Comparison of ENCODE assay signal across 14 cellular contexts in the genomic region with DNA sequence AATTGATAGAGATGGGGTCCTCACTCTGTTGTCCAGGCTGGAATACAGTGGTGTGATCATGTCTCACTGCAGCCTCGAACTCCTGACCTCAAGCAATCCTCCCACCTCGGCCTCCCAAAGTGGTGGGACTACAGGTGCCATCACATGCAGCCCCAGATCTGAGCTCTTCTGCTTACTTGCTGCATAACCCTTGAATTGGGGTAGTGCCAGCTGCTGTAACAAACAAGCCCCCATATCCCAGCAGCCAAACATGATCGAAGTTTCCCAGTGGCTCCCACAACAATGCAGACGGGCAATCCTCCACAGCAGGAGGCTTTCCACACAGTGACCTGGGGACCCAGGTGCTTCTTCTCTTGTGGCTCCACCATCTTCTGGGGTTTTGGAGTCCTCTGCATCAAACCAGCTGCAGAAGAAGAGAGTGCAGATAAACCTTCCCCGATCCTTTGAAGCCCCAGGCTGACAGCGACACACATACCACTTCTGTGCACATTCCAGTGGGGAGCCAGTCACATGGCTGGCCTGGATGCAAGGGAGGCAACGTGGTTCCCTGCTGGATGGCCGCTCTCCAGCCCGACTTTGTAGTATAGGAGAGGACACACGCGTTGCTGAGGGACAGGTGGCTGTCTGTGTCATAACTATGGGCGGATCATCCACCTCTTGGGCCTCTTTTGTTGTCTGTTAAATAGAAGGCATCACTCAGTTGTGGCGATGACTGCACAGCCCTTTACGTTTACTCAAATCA. TPM values are rescaled to one million over a fixed set of nuclear protein-coding genes. Genes with fewer than 3 reads are reported as not detected.
DNase-seq lines count a peak whose midpoint lies in the region; ATAC-seq and TF ChIP-seq lines count a peak whose summit lies in the region.
"Had no signal": no experiment of that assay in that cellular context is flagged by ENCODE, and none has a peak within 500 bp of the region (broad histone marks: within the 10 kb centered on the region; RNA-seq: fewer than 3 reads in every experiment).

No MANE protein-coding gene starts in this region.

- H3K9me3 ChIP-seq in heart left ventricle = no peaks in the 10 kb centered on the region

- POLR2A ChIA-PET in activated CD4-positive, alpha-beta memory T cell treated with anti-CD3 and anti-CD28 coated beads for 36 hours (lab: Charles Lee) = interaction anchor here (1.0 to 1.1 kb wide), 2 partner anchors 11 to 12 kb away, joined by 3 read pairs; no protein-coding TSS in a partner anchor

- H3K4me3 ChIP-seq in heart left ventricle = no peak overlapping the region
- no peak overlapping the region for H3K4me3 ChIP-seq in brain microvascular endothelial cell (ENCODE audit: low read depth, low read length)

- CTCF ChIA-PET in activated CD4-positive, alpha-beta memory T cell treated with anti-CD3 and anti-CD28 coated beads for 36 hours (lab: Charles Lee) = interaction anchor here (0.9 to 14.7 kb wide), 5 partner anchors 10 to 246 kb away, joined by 3 to 251 read pairs (median 4); no protein-coding TSS in a partner anchor

- H3K36me3 ChIP-seq in heart left ventricle (no peaks in the 10 kb centered on the region), brain microvascular endothelial cell (replicated peaks) (no peaks in the 10 kb centered on the region)

- WGBS in heart left ventricle, 4 donors = 61 to 74% (median 70%) methylated on average over 14 of the region's 14 CpGs

- H3K9me3 Mint-ChIP-seq in activated naive CD4-positive, alpha-beta T cell treated with anti-CD3 and anti-CD28 coated beads, Interleukin-2, amount 50 U/mL, for 72 hours = no peaks in the 10 kb centered on the region
- no peaks in the 10 kb centered on the region for H3K9me3 Mint-ChIP-seq in activated CD4-positive, alpha-beta memory T cell treated with anti-CD3 and anti-CD28 coated beads for 36 hours
- no peaks in the 10 kb centered on the region for H3K9me3 Mint-ChIP-seq in stimulated activated effector memory CD8-positive, alpha-beta T cell treated with anti-CD3 and anti-CD28 coated beads, Interleukin-12 subunit alpha, Interleukin-12 subunit beta, amount 100 ng/mL, for 72 hours
- H3K9me3 Mint-ChIP-seq: activated naive CD4-positive, alpha-beta T cell treated with anti-CD3 and anti-CD28 coated beads for 36 hours had no signal

- H3K36me3 Mint-ChIP-seq in activated naive CD4-positive, alpha-beta T cell treated with anti-CD3 and anti-CD28 coated beads, Interleukin-2, amount 50 U/mL, for 72 hours = no peaks in the 10 kb centered on the region
- H3K36me3 Mint-ChIP-seq in activated CD4-positive, alpha-beta memory T cell treated with anti-CD3 and anti-CD28 coated beads for 36 hours = no peaks in the 10 kb centered on the region
- peaks cover 60% of the 10 kb centered on the region for H3K36me3 Mint-ChIP-seq in stimulated activated effector memory CD8-positive, alpha-beta T cell treated with anti-CD3 and anti-CD28 coated beads, Interleukin-12 subunit alpha, Interleukin-12 subunit beta, amount 100 ng/mL, for 72 hours

- peak; percentile 10 to 25 for ATAC-seq in activated naive CD4-positive, alpha-beta T cell treated with anti-CD3 and anti-CD28 coated beads, Interleukin-2, amount 50 U/mL, for 72 hours
- ATAC-seq in heart left ventricle = peak; percentile 40 to 80 (median 69)
- no peak for ATAC-seq in stimulated activated effector memory CD8-positive, alpha-beta T cell treated with anti-CD3 and anti-CD28 coated beads, Interleukin-12 subunit alpha, Interleukin-12 subunit beta, amount 100 ng/mL, for 72 hours

- H3K4me3 Mint-ChIP-seq in activated CD4-positive, alpha-beta memory T cell treated with anti-CD3 and anti-CD28 coated beads for 36 hours = no peak overlapping the region
- H3K4me3 Mint-ChIP-seq in stimulated activated effector memory CD8-positive, alpha-beta T cell treated with anti-CD3 and anti-CD28 coated beads, Interleukin-12 subunit alpha, Interleukin-12 subunit beta, amount 100 ng/mL, for 72 hours = peak overlapping the region; percentile 70

- H3K4me1 ChIP-seq in heart left ventricle = peaks cover 0 to 15% (median 0%) of the 10 kb centered on the region in 12 donors

- no peaks in the 10 kb centered on the region for H3K27me3 Mint-ChIP-seq in activated CD4-positive, alpha-beta memory T cell treated with anti-CD3 and anti-CD28 coated beads for 36 hours

- no peak for DNase-seq in activated naive CD4-positive, alpha-beta T cell treated with anti-CD3 and anti-CD28 coated beads, Interleukin-2, amount 50 U/mL, for 72 hours (ENCODE audit: low spot score in 2 of 2)
- DNase-seq in activated naive CD4-positive, alpha-beta T cell treated with Interleukin-2 at 50 U/mL for 16 hours = no peak
- no peak for DNase-seq in activated CD4-positive, alpha-beta memory T cell treated with anti-CD3 and anti-CD28 coated beads for 36 hours
- DNase-seq in heart left ventricle (peak in 2 of 5 donors; percentile 31 to 67), NCI-H2196 treated with DMSO at 0.1 percent for 48 hours (lab: John Stamatoyannopoulos, UW; ENCODE audit: unreplicated experiment) (no peak), brain microvascular endothelial cell (no peak), GM10266 (ENCODE audit: extremely low spot score) (no peak)
- DNase-seq in stimulated activated effector memory CD8-positive, alpha-beta T cell treated with anti-CD3 and anti-CD28 coated beads, Interleukin-12 subunit alpha, Interleukin-12 subunit beta, amount 100 ng/mL, for 72 hours (ENCODE audit: low spot score in 2 of 2) = no peak
- DNase-seq: DMS79, Kasumi-1, NCI-H1417, NCI-H226 had no signal

- H3K27me3 ChIP-seq in heart left ventricle (no peaks in the 10 kb centered on the region), brain microvascular endothelial cell (replicated peaks) (no peaks in the 10 kb centered on the region)

- peaks cover 41% of the 10 kb centered on the region for H3K4me1 Mint-ChIP-seq in activated CD4-positive, alpha-beta memory T cell treated with anti-CD3 and anti-CD28 coated beads for 36 hours (ENCODE audit: low read depth)
- H3K4me1 Mint-ChIP-seq in stimulated activated effector memory CD8-positive, alpha-beta T cell treated with anti-CD3 and anti-CD28 coated beads, Interleukin-12 subunit alpha, Interleukin-12 subunit beta, amount 100 ng/mL, for 72 hours = peaks cover 74% of the 10 kb centered on the region

- peak overlapping the region in 1 of 2 donors; percentile 53 for H3K27ac Mint-ChIP-seq in activated naive CD4-positive, alpha-beta T cell treated with anti-CD3 and anti-CD28 coated beads, Interleukin-2, amount 50 U/mL, for 72 hours
- H3K27ac Mint-ChIP-seq in activated CD4-positive, alpha-beta memory T cell treated with anti-CD3 and anti-CD28 coated beads for 36 hours = peak overlapping the region; percentile 60
- H3K27ac Mint-ChIP-seq in stimulated activated effector memory CD8-positive, alpha-beta T cell treated with anti-CD3 and anti-CD28 coated beads, Interleukin-12 subunit alpha, Interleukin-12 subunit beta, amount 100 ng/mL, for 72 hours = peak overlapping the region; percentile 95

- TF ChIP-seq CTCF in heart left ventricle (IDR thresholded peaks at IDR 0.05) = no peak
- no peak for TF ChIP-seq CTCF in brain microvascular endothelial cell (IDR thresholded peaks at IDR 0.05; ENCODE audit: low read depth, low read length, missing control alignments)
- TF ChIP-seq CTCF in GM10266 (IDR thresholded peaks at IDR 0.05; ENCODE audit: control insufficient read depth, insufficient read depth, low read depth, missing control alignments) = no peak

- H3K27ac ChIP-seq in heart left ventricle (peak overlapping the region in 1 of 12 donors; percentile 55), brain microvascular endothelial cell (no peak overlapping the region)
- H3K27ac ChIP-seq: HL-60 had no signal

- no peak for TF ChIP-seq POLR2A in heart left ventricle (IDR thresholded peaks at IDR 0.05)

- intact Hi-C loops in activated CD4-positive, alpha-beta memory T cell treated with anti-CD3 and anti-CD28 coated beads for 36 hours (cut with micrococcal nuclease) = no loop called here
- intact Hi-C loops in heart left ventricle (cut with DNase I) = no loop called here

- in situ Hi-C loops in brain microvascular endothelial cell (cut with HindIII; ENCODE audit: low pct_ligation_motif_present, low sequenced_read_pairs) = no loop called here

RNA-seq across cellular contexts. Expression of gene SBK1, which starts 16.6 kb away (rescaled TPM):
- total RNA-seq in activated naive CD4-positive, alpha-beta T cell treated with anti-CD3 and anti-CD28 coated beads, Interleukin-2, amount 50 U/mL, for 72 hours = 1 to 10 TPM; 2.0 to 4.2 TPM
- 1 to 10 TPM; 2.9 to 3.8 TPM for total RNA-seq in activated CD4-positive, alpha-beta memory T cell treated with anti-CD3 and anti-CD28 coated beads for 36 hours
- 1 to 10 TPM in 8 of 9 donors, under 1 TPM in 1; 0.94 to 6.1 (median 2.4) TPM for total RNA-seq in heart left ventricle
- 1 to 10 TPM in 1 of 2 donors, under 1 TPM in 1; 0.69 to 2.9 TPM for polyA plus RNA-seq in heart left ventricle

RNA-seq across cellular contexts. Expression of gene NPIPB6, which starts 54.3 kb away (rescaled TPM):
- 1 to 10 TPM; 2.3 to 5.2 TPM for total RNA-seq in activated naive CD4-positive, alpha-beta T cell treated with anti-CD3 and anti-CD28 coated beads, Interleukin-2, amount 50 U/mL, for 72 hours
- 1 to 10 TPM; 1.8 to 2.5 TPM for total RNA-seq in activated CD4-positive, alpha-beta memory T cell treated with anti-CD3 and anti-CD28 coated beads for 36 hours
- total RNA-seq in heart left ventricle = 1 to 10 TPM in 1 of 9 donors, under 1 TPM in 4, not detected in 4; 0.58 to 1.1 (median 0.72) TPM
- under 1 TPM; 0.10 to 0.42 TPM for polyA plus RNA-seq in heart left ventricle
